Comparison of ENCODE assay signal across 15 cellular contexts in genomic region chr2:191421950-191422349, GRCh38.
"Had no signal": no experiment of that assay in that cellular context is flagged by ENCODE, and none has a peak within 500 bp of the region (broad histone marks: within the 10 kb centered on the region; RNA-seq: fewer than 3 reads in every experiment).

No MANE protein-coding gene starts in this region.

- H3K4me1 Mint-ChIP-seq: central memory CD8-positive, alpha-beta T cell; neural progenitor cell had no signal

- H3K27me3 ChIP-seq: heart left ventricle, left lung, neural progenitor cell, pancreas, tibial nerve had no signal

- H2AFZ ChIP-seq: neural progenitor cell had no signal

- H3K27ac ChIP-seq: heart left ventricle, left lung, neural progenitor cell, pancreas, tibial nerve had no signal

- H3K27ac Mint-ChIP-seq: neural progenitor cell had no signal

- H3K9me3 ChIP-seq: heart left ventricle, left lung, pancreas, tibial nerve had no signal

- H3K4me3 Mint-ChIP-seq: central memory CD8-positive, alpha-beta T cell; neural progenitor cell had no signal

- ATAC-seq: heart left ventricle, left lung, pancreas had no signal

- H3K9me3 Mint-ChIP-seq: central memory CD8-positive, alpha-beta T cell; neural progenitor cell had no signal

- H3K36me3 ChIP-seq: neural progenitor cell, pancreas, tibial nerve had no signal

- FAIRE-seq: frontal cortex, pancreas had no signal

- H3K4me2 ChIP-seq: neural progenitor cell had no signal

- DNase-seq: activated CD4-positive, CD25-positive, alpha-beta regulatory T cell treated with anti-CD3 and anti-CD28 coated beads, Interleukin-2, amount 50 U/mL, for 72 hours; activated effector memory CD4-positive, alpha-beta T cell treated with Interleukin-2 at 50 U/mL for 16 hours; activated T-cell treated with anti-CD3 and anti-CD28 coated beads for 4 hours; cortex of kidney; effector CD8-positive, alpha-beta T cell; heart left ventricle; islet precursor cell; left lung; pancreas; stimulated activated CD4-positive, alpha-beta T cell treated with anti-CD3 and anti-CD28 coated beads, Interleukin-4, amount 100 ng/mL, for 1 hour; stimulated activated CD8-positive, alpha-beta memory T cell treated with anti-CD3 and anti-CD28 coated beads, Interleukin-4, amount 100 ng/mL, for 48 hours had no signal

- H3K9ac ChIP-seq: neural progenitor cell had no signal

- H3K27me3 Mint-ChIP-seq: central memory CD8-positive, alpha-beta T cell had no signal

- H3K4me3 ChIP-seq: heart left ventricle, left lung, neural progenitor cell, pancreas, tibial nerve had no signal

- H3K4me1 ChIP-seq: heart left ventricle, left lung, neural progenitor cell, tibial nerve had no signal
